In the genomic region with DNA sequence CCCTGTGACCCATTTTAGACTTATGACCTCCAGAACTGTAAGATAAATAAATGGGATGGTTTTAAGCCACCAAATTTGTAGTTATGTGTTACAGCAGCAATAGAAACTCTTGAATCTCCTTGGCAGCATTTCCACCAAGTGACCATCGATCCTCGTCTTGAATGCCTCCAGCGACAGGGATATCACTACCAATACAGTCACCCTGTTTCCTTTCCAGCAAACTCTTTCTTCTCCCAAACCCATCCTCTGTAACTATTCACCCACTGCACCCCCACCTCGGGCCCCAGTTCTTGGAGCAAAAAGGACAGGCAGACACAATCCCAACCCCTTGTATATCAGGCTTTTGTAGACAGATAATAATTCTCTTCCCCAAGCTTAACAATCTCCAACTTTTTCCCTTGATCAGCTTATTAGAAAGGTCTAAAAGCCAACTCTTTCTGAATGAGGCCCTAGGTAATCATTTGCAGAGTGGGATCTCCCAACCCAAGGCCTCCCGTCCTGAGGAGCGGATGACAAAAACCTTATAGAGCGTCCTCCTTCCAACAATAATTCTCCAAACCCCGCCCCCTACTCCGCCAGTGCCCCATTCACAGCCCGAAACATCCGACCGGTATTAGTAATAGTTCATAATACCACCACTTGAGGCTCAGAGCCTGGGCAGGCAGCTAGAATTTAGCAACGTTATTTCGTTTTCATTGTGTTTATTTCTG, we compare ENCODE assay signal across 9 cellular contexts. TPM values are rescaled to one million over a fixed set of nuclear protein-coding genes. Genes with fewer than 3 reads are reported as not detected.
DNase-seq lines count a peak whose midpoint lies in the region; ATAC-seq and TF ChIP-seq lines count a peak whose summit lies in the region.
"Had no signal": no experiment of that assay in that cellular context is flagged by ENCODE, and none has a peak within 500 bp of the region (broad histone marks: within the 10 kb centered on the region; RNA-seq: fewer than 3 reads in every experiment).

No MANE protein-coding gene starts in this region.

- no peak overlapping the region for H3K23ac ChIP-seq in mesenchymal stem cell (ENCODE audit: low read length in 2 of 2)

- no peak overlapping the region for H2BK15ac ChIP-seq in mesenchymal stem cell (ENCODE audit: low read depth, poor library complexity, severe bottlenecking)

- no peak overlapping the region for H3K18ac ChIP-seq in mesenchymal stem cell (ENCODE audit: low read depth in 1 of 2, low read length in 2 of 2)

- no peak overlapping the region for H2BK5ac ChIP-seq in mesenchymal stem cell (ENCODE audit: low read depth, low read length, poor library complexity, severe bottlenecking)

- no peak overlapping the region for H2BK12ac ChIP-seq in mesenchymal stem cell (ENCODE audit: low read length in 2 of 2)

- peak overlapping the region; percentile 85 for H3K9ac ChIP-seq in mesenchymal stem cell (ENCODE audit: low read length)

- H3K4me3 ChIP-seq in mesenchymal stem cell (ENCODE audit: insufficient read depth in 1 of 2, low read depth in 1 of 2, low read length in 2 of 2) (peak overlapping the region in 1 of 2 experiments; percentile 83), upper lobe of left lung (peak overlapping the region in 3 of 4 donors; percentile 43 to 48 (median 45))

- H3K9me3 Mint-ChIP-seq in central memory CD8-positive, alpha-beta T cell: no peaks in the 10 kb centered on the region

- no peak for TF ChIP-seq EP300 in upper lobe of left lung (IDR thresholded peaks at IDR 0.05)

- H4K8ac ChIP-seq in mesenchymal stem cell (ENCODE audit: low read length): no peak overlapping the region

- H3K27ac Mint-ChIP-seq in central memory CD8-positive, alpha-beta T cell (ENCODE audit: low read depth): no peak overlapping the region

- H3K27ac ChIP-seq in mesenchymal stem cell (ENCODE audit: low read length, poor library complexity, severe bottlenecking): peak overlapping the region; percentile 90
- peak overlapping the region; percentile 81 to 95 (median 90) for H3K27ac ChIP-seq in upper lobe of left lung

- H4K91ac ChIP-seq in mesenchymal stem cell (ENCODE audit: low read length): no peak overlapping the region

- TF ChIP-seq POLR2A in upper lobe of left lung (IDR thresholded peaks at IDR 0.05): no peak

- H3K79me1 ChIP-seq in mesenchymal stem cell (replicated peaks; ENCODE audit: low read length, poor library complexity, severe bottlenecking): no peaks in the 10 kb centered on the region

- H3K36me3 Mint-ChIP-seq in central memory CD8-positive, alpha-beta T cell (ENCODE audit: insufficient read depth): peaks cover 9% of the 10 kb centered on the region

- H3K27me3 ChIP-seq in mesenchymal stem cell (ENCODE audit: control insufficient read depth in 1 of 2, insufficient read depth in 1 of 2, low read length in 2 of 2): peaks cover 0 to 6% of the 10 kb centered on the region in 2 experiments
- H3K27me3 ChIP-seq in upper lobe of left lung: no peaks in the 10 kb centered on the region

- H2AK5ac ChIP-seq in mesenchymal stem cell (ENCODE audit: low read length, severe bottlenecking): peak overlapping the region; percentile 79

- H3K14ac ChIP-seq in mesenchymal stem cell (ENCODE audit: low read length in 2 of 2): no peak overlapping the region

- peaks cover 12% of the 10 kb centered on the region for H3K4me1 Mint-ChIP-seq in central memory CD8-positive, alpha-beta T cell

- 26% methylated on average over 11 of the region's 14 CpGs for WGBS in mesenchymal stem cell
- WGBS in upper lobe of left lung, 2 donors: 18 to 21% methylated on average over 14 of the region's 14 CpGs

- no peak overlapping the region for H2AFZ ChIP-seq in mesenchymal stem cell (ENCODE audit: low read depth, low read length)

- no peaks in the 10 kb centered on the region for H3K36me3 ChIP-seq in mesenchymal stem cell (ENCODE audit: control insufficient read depth in 1 of 2, insufficient read depth in 2 of 2, low read depth in 1 of 2, low read length in 2 of 2)
- H3K36me3 ChIP-seq in upper lobe of left lung: no peaks in the 10 kb centered on the region

- peak overlapping the region; percentile 71 for H3K4me2 ChIP-seq in mesenchymal stem cell (ENCODE audit: low read length, poor library complexity, severe bottlenecking)

- peak; percentile 20 for ATAC-seq in GM18519 (IDR thresholded peaks at IDR 0.05; ENCODE audit: low FRiP score, unreplicated experiment)
- ATAC-seq in HG02981 (IDR thresholded peaks at IDR 0.05; ENCODE audit: unreplicated experiment): peak; percentile 25
- peak; percentile 20 for ATAC-seq in central memory CD8-positive, alpha-beta T cell (replicated peaks; ENCODE audit: extremely low read depth, poor library complexity, severe bottlenecking)
- ATAC-seq in upper lobe of left lung (ENCODE audit: low FRiP score in 2 of 2): peak; percentile 54 to 65

- no peak for TF ChIP-seq CTCF in upper lobe of left lung (IDR thresholded peaks at IDR 0.05)

- DNase-seq in AML-193 (lab: John Stamatoyannopoulos, UW) (peak; percentile 70 to 80), NCI-H82 (lab: John Stamatoyannopoulos, UW) (peak; percentile 74), mesenchymal stem cell (no peak), upper lobe of left lung (peak in 1 of 2 donors; percentile 55), NCI-H1930 (lab: John Stamatoyannopoulos, UW) (no peak)
- no peak for DNase-seq in central memory CD8-positive, alpha-beta T cell (ENCODE audit: low spot score in 2 of 2)

- H3K27me3 Mint-ChIP-seq in central memory CD8-positive, alpha-beta T cell: no peaks in the 10 kb centered on the region

- no peak overlapping the region for H3K4me3 Mint-ChIP-seq in central memory CD8-positive, alpha-beta T cell

- H3K4ac ChIP-seq in mesenchymal stem cell (ENCODE audit: low read depth in 1 of 2, low read length in 2 of 2): no peak overlapping the region

- H3K4me1 ChIP-seq in mesenchymal stem cell (ENCODE audit: control insufficient read depth, insufficient read depth, low read depth, low read length) (peaks cover 15% of the 10 kb centered on the region), upper lobe of left lung (peaks cover 24 to 28% (median 25%) of the 10 kb centered on the region in 4 donors)

- H2BK120ac ChIP-seq in mesenchymal stem cell (ENCODE audit: low read depth, low read length): no peak overlapping the region

- H3K9me3 ChIP-seq in mesenchymal stem cell (ENCODE audit: control insufficient read depth, low read length) (no peaks in the 10 kb centered on the region), upper lobe of left lung (no peaks in the 10 kb centered on the region)

RNA-seq across cellular contexts. Expression of a gene that starts 14.7 kb away (rescaled TPM):
- polyA plus RNA-seq in mesenchymal stem cell (2013, experiment 1 of 2): 0.11 TPM
- polyA plus RNA-seq in mesenchymal stem cell (2013, experiment 2 of 2): 0.03 TPM
- 100 to 1,000 TPM in 4 of 6 donors, 10 to 100 TPM in 2; 38.8 to 184 (median 114) TPM for total RNA-seq in upper lobe of left lung

RNA-seq across cellular contexts. Expression of a gene that starts 54.1 kb away (rescaled TPM):
- polyA plus RNA-seq in mesenchymal stem cell (2013, experiment 1 of 2): 81.6 TPM
- polyA plus RNA-seq in mesenchymal stem cell (2013, experiment 2 of 2): 83.7 TPM
- 10 to 100 TPM; 18.9 to 74.9 (median 54.2) TPM for total RNA-seq in upper lobe of left lung

RNA-seq across cellular contexts. Expression of a gene that starts 59.4 kb away (rescaled TPM):
- not detected for polyA plus RNA-seq in mesenchymal stem cell (2013, experiment 1 of 2)
- polyA plus RNA-seq in mesenchymal stem cell (2013, experiment 2 of 2): not detected
- 1 to 10 TPM in 1 of 6 donors, under 1 TPM in 3, not detected in 2; 0.39 to 4.7 (median 0.71) TPM for total RNA-seq in upper lobe of left lung
- total RNA-seq: RPMI7951 had no signal

Comparison
In these comparisons a context has a peak if more than half of its experiments do, and no peak if none do; other contexts are left out.
1. DNase-seq: peak in AML-193 (2 of 2) and NCI-H82 (single experiment); none in central memory CD8-positive, alpha-beta T cell (0 of 2), mesenchymal stem cell (single experiment) and NCI-H1930 (0 of 2).
2. Peak in every context shown above with its lines, with median percentiles within 50 percentile points of each other: ATAC-seq.